ENCODE assay signal across 19 cellular contexts in genomic region chr15:47908950-47909670, GRCh38.
DNase-seq lines count a peak whose midpoint lies in the region; ATAC-seq and TF ChIP-seq lines count a peak whose summit lies in the region.
"Had no signal": no experiment of that assay in that cellular context is flagged by ENCODE, and none has a peak within 500 bp of the region (broad histone marks: within the 10 kb centered on the region; RNA-seq: fewer than 3 reads in every experiment).

No MANE protein-coding gene starts in this region.

- H3K4me3 ChIP-seq in RWPE2 (ENCODE audit: severe bottlenecking), result no peak overlapping the region
- H3K4me3 ChIP-seq: K562 had no signal

- no peak for TF ChIP-seq CTCF in RWPE2 (IDR thresholded peaks at IDR 0.05; ENCODE audit: poor library complexity, severe bottlenecking)
- no peak for TF ChIP-seq CTCF in foreskin keratinocyte (conservative IDR thresholded peaks at IDR 0.05)

- no peaks in the 10 kb centered on the region for H3K36me3 ChIP-seq in RWPE2 (ENCODE audit: low read depth)

- peaks cover 5% of the 10 kb centered on the region for H3K9me3 ChIP-seq in RWPE2 (ENCODE audit: severe bottlenecking)

- no peaks in the 10 kb centered on the region for H3K4me1 ChIP-seq in RWPE2 (ENCODE audit: insufficient read depth, poor library complexity, severe bottlenecking)
- H3K4me1 ChIP-seq in foreskin keratinocyte, result no peaks in the 10 kb centered on the region

- H3K27me3 ChIP-seq in RWPE2 (ENCODE audit: insufficient read depth, poor library complexity, severe bottlenecking), result no peaks in the 10 kb centered on the region
- H3K27me3 ChIP-seq in foreskin keratinocyte, result no peaks in the 10 kb centered on the region

- H3K27ac ChIP-seq in RWPE2 (ENCODE audit: poor library complexity, severe bottlenecking) (no peak overlapping the region), foreskin keratinocyte (no peak overlapping the region)
- H3K27ac ChIP-seq: C4-2B had no signal

- DNase-seq in AG08395 (ENCODE audit: low spot score) (peak; percentile 55), GM04504 (ENCODE audit: low read depth) (peak; percentile 30), RWPE2 (ENCODE audit: low spot score) (no peak), foreskin keratinocyte (peak in 1 of 2 donors; percentile 24), anterior cingulate cortex (lab: John Stamatoyannopoulos, UW) (no peak), OCI-M1 (lab: John Stamatoyannopoulos, UW) (no peak)
- no peak for DNase-seq in activated CD4-positive, alpha-beta T cell treated with anti-CD3 and anti-CD28 coated beads for 48 hours
- DNase-seq: DMS153, EL, H9, NCI-H1436 treated with DMSO at 0.1 percent for 48 hours, NCI-H2081 treated with DMSO at 0.1 percent for 48 hours, NCI-H510A, NCI-H82, SHP77 had no signal

- peak; percentile 82 for ATAC-seq in RWPE2 (ENCODE audit: low read depth)
- peak; percentile 56 for ATAC-seq in foreskin keratinocyte
- ATAC-seq in GM19463 (IDR thresholded peaks at IDR 0.05; ENCODE audit: unreplicated experiment), result no peak
- ATAC-seq: K562, Panc1 had no signal

Comparison
In these comparisons a context has a peak if more than half of its experiments do, and no peak if none do; other contexts are left out.
1. DNase-seq: peak in AG08395 (single experiment) and GM04504 (single experiment); none in RWPE2 (single experiment), anterior cingulate cortex (0 of 58), activated CD4-positive, alpha-beta T cell treated with anti-CD3 and anti-CD28 coated beads for 48 hours (single experiment) and OCI-M1 (single experiment).